In genomic region chr6:144481527-144481926, GRCh38 we compare ENCODE assay signal across 17 cellular contexts.
A peak's percentile ranks its signal among the peaks of the same experiment; 100 is the strongest.
DNase-seq lines count a peak whose midpoint lies in the region; ATAC-seq and TF ChIP-seq lines count a peak whose summit lies in the region.
"Had no signal": no experiment of that assay in that cellular context is flagged by ENCODE, and none has a peak within 500 bp of the region (broad histone marks: within the 10 kb centered on the region; RNA-seq: fewer than 3 reads in every experiment).

No MANE protein-coding gene starts in this region.

- in situ Hi-C loops in GM23248 (cut with MboI), result loop anchor here (10.0 kb wide), 1 partner anchor 377 kb away; no protein-coding TSS in a partner anchor

- no peaks in the 10 kb centered on the region for H4K20me1 ChIP-seq in GM23248 (ENCODE audit: insufficient read depth)

- H3K9ac ChIP-seq in GM23248 (no peak overlapping the region), adipocyte (ENCODE audit: low read length) (no peak overlapping the region)
- H3K9ac ChIP-seq: BLaER1 treated with 17β-estradiol and CSF1 and Interleukin-3, amounts not matched to agents 10 nM and 100 nM had no signal

- CTCF ChIA-PET in CD4-positive, alpha-beta memory T cell (lab: Charles Lee; ENCODE audit: partially characterized antibody), result interaction anchor here (0.7 to 4.3 kb wide), 27 partner anchors 8 to 906 kb away, joined by 3 to 29 read pairs (median 4); no protein-coding TSS in a partner anchor

- no peak for DNase-seq in CD4-positive, alpha-beta memory T cell
- DNase-seq in GM23248 (no peak), adipocyte (ENCODE audit: low read depth) (peak; percentile 63), memory B cell (ENCODE audit: low spot score in 2 of 2) (no peak), MG63 (no peak), type B pancreatic cell (ENCODE audit: extremely low spot score, unreplicated experiment) (no peak)
- DNase-seq: activated gamma-delta T cell, GOT3, NCI-H446 treated with DMSO at 0.1 percent for 48 hours had no signal

- peaks cover 47 to 65% of the 10 kb centered on the region in 2 donors for H3K36me3 Mint-ChIP-seq in CD4-positive, alpha-beta memory T cell
- H3K36me3 Mint-ChIP-seq in memory B cell, result peaks cover 24% of the 10 kb centered on the region
- H3K36me3 Mint-ChIP-seq in type B pancreatic cell, result peaks cover 11% of the 10 kb centered on the region

- H3K4me2 ChIP-seq in GM23248 (ENCODE audit: unreplicated experiment), result no peak overlapping the region
- H3K4me2 ChIP-seq: BLaER1 treated with 17β-estradiol and CSF1 and Interleukin-3, amounts not matched to agents 10 nM and 100 nM had no signal

- H3K9me3 ChIP-seq in CD4-positive, alpha-beta memory T cell (ENCODE audit: control insufficient read depth in 1 of 2, low read length in 2 of 2), result no peaks in the 10 kb centered on the region
- no peaks in the 10 kb centered on the region for H3K9me3 ChIP-seq in GM23248 (ENCODE audit: low read depth)
- no peaks in the 10 kb centered on the region for H3K9me3 ChIP-seq in adipocyte (ENCODE audit: control insufficient read depth, low read length)
- no peaks in the 10 kb centered on the region for H3K9me3 ChIP-seq in MG63
- H3K9me3 ChIP-seq: BLaER1 treated with 17β-estradiol and CSF1 and Interleukin-3, amounts not matched to agents 10 nM and 100 nM; heart right ventricle; SJSA1 had no signal

- ATAC-seq in memory B cell (ENCODE audit: low read depth) (no peak), HG03139 (IDR thresholded peaks at IDR 0.05; ENCODE audit: unreplicated experiment) (no peak), GM21360 (IDR thresholded peaks at IDR 0.05; ENCODE audit: unreplicated experiment) (no peak)

- H3K9me2 ChIP-seq in GM23248 (ENCODE audit: insufficient read depth), result no peaks in the 10 kb centered on the region

- peak overlapping the region in 4 of 7 donors; percentile 18 to 51 (median 21) for H3K27ac Mint-ChIP-seq in CD4-positive, alpha-beta memory T cell
- H3K27ac Mint-ChIP-seq in memory B cell (peak overlapping the region; percentile 20), type B pancreatic cell (no peak overlapping the region)
- H3K27ac Mint-ChIP-seq: activated naive CD8-positive, alpha-beta T cell treated with anti-CD3 and anti-CD28 coated beads, Interleukin-2, amount 50 U/mL, for 24 hours; progenitor cell of endocrine pancreas; stimulated activated memory B cell treated with anti-CD40 and anti-IgM and Interleukin-4, amounts not matched to agents 10 μg/mL and 1 μg/mL and 100 μg/mL, for 72 hours had no signal

- H2AFZ ChIP-seq in GM23248, result no peak overlapping the region

- no peak for TF ChIP-seq CTCF in type B pancreatic cell (conservative IDR thresholded peaks at IDR 0.05)

- H3K79me2 ChIP-seq in GM23248 (ENCODE audit: insufficient read depth), result no peaks in the 10 kb centered on the region

- H3K4me1 ChIP-seq in CD4-positive, alpha-beta memory T cell (ENCODE audit: insufficient read depth, low read length), result no peaks in the 10 kb centered on the region
- peaks cover 13% of the 10 kb centered on the region; the same call in 1 of the 2 replicates for H3K4me1 ChIP-seq in GM23248 (ENCODE audit: insufficient read depth)
- H3K4me1 ChIP-seq in adipocyte (ENCODE audit: control insufficient read depth, insufficient read depth, low read length), result peaks cover 16% of the 10 kb centered on the region
- H3K4me1 ChIP-seq: BLaER1 treated with 17β-estradiol and CSF1 and Interleukin-3, amounts not matched to agents 10 nM and 100 nM had no signal

- peaks cover 36% of the 10 kb centered on the region for H3K36me3 ChIP-seq in CD4-positive, alpha-beta memory T cell (ENCODE audit: insufficient read depth, low read length)
- H3K36me3 ChIP-seq in GM23248 (ENCODE audit: low read depth), result peaks cover 12% of the 10 kb centered on the region; the same call in 1 of the 2 replicates
- peaks cover 42% of the 10 kb centered on the region for H3K36me3 ChIP-seq in adipocyte (ENCODE audit: control insufficient read depth, insufficient read depth, low read length, severe bottlenecking)
- peaks cover 3% of the 10 kb centered on the region; the same call in 1 of the 2 replicates for H3K36me3 ChIP-seq in MG63

- H3K27me3 Mint-ChIP-seq in CD4-positive, alpha-beta memory T cell, result no peaks in the 10 kb centered on the region
- no peaks in the 10 kb centered on the region for H3K27me3 Mint-ChIP-seq in memory B cell
- H3K27me3 Mint-ChIP-seq in type B pancreatic cell, result no peaks in the 10 kb centered on the region
- H3K27me3 Mint-ChIP-seq: activated naive CD8-positive, alpha-beta T cell treated with anti-CD3 and anti-CD28 coated beads, Interleukin-2, amount 50 U/mL, for 24 hours; progenitor cell of endocrine pancreas; stimulated activated memory B cell treated with anti-CD40 and anti-IgM and Interleukin-4, amounts not matched to agents 10 μg/mL and 1 μg/mL and 100 μg/mL, for 72 hours had no signal

- POLR2A ChIA-PET in CD4-positive, alpha-beta memory T cell (lab: Charles Lee; ENCODE audit: partially characterized antibody), result interaction anchor here (1.2 to 1.4 kb wide), 3 partner anchors 130 to 291 kb away, joined by 3 read pairs; no protein-coding TSS in a partner anchor

- peaks cover 15% of the 10 kb centered on the region for H3F3A ChIP-seq in GM23248 (ENCODE audit: insufficient read depth)

- no peak overlapping the region for H3K4me3 Mint-ChIP-seq in CD4-positive, alpha-beta memory T cell
- H3K4me3 Mint-ChIP-seq in memory B cell, result no peak overlapping the region
- H3K4me3 Mint-ChIP-seq in type B pancreatic cell, result no peak overlapping the region
- H3K4me3 Mint-ChIP-seq: activated naive CD8-positive, alpha-beta T cell treated with anti-CD3 and anti-CD28 coated beads, Interleukin-2, amount 50 U/mL, for 24 hours; stimulated activated memory B cell treated with anti-CD40 and anti-IgM and Interleukin-4, amounts not matched to agents 10 μg/mL and 1 μg/mL and 100 μg/mL, for 72 hours had no signal

- H3K4me3 ChIP-seq in CD4-positive, alpha-beta memory T cell (ENCODE audit: low read length in 2 of 2), result no peak overlapping the region
- no peak overlapping the region for H3K4me3 ChIP-seq in GM23248
- H3K4me3 ChIP-seq in adipocyte (ENCODE audit: low read length), result no peak overlapping the region
- no peak overlapping the region for H3K4me3 ChIP-seq in MG63
- H3K4me3 ChIP-seq: BLaER1 treated with 17β-estradiol and CSF1 and Interleukin-3, amounts not matched to agents 10 nM and 100 nM; heart right ventricle; SJSA1 had no signal

- no peaks in the 10 kb centered on the region for H3K9me3 Mint-ChIP-seq in CD4-positive, alpha-beta memory T cell
- no peaks in the 10 kb centered on the region for H3K9me3 Mint-ChIP-seq in memory B cell
- H3K9me3 Mint-ChIP-seq in type B pancreatic cell, result no peaks in the 10 kb centered on the region
- H3K9me3 Mint-ChIP-seq: activated naive CD8-positive, alpha-beta T cell treated with anti-CD3 and anti-CD28 coated beads, Interleukin-2, amount 50 U/mL, for 24 hours; stimulated activated memory B cell treated with anti-CD40 and anti-IgM and Interleukin-4, amounts not matched to agents 10 μg/mL and 1 μg/mL and 100 μg/mL, for 72 hours had no signal

- H3K4me1 Mint-ChIP-seq in CD4-positive, alpha-beta memory T cell, result peaks cover 0 to 12% (median 3%) of the 10 kb centered on the region in 4 donors
- H3K4me1 Mint-ChIP-seq in memory B cell (peaks cover 2% of the 10 kb centered on the region), type B pancreatic cell (ENCODE audit: unreplicated experiment) (no peaks in the 10 kb centered on the region)
- H3K4me1 Mint-ChIP-seq: stimulated activated memory B cell treated with anti-CD40 and anti-IgM and Interleukin-4, amounts not matched to agents 10 μg/mL and 1 μg/mL and 100 μg/mL, for 72 hours had no signal

- intact Hi-C loops in CD4-positive, alpha-beta memory T cell (cut with micrococcal nuclease), result loop anchor here (5.0 kb wide), 2 partner anchors 129 to 149 kb away; no protein-coding TSS in a partner anchor

- H3K27ac ChIP-seq in CD4-positive, alpha-beta memory T cell (ENCODE audit: low read depth, low read length), result no peak overlapping the region
- 0 out of 2 replicates have a peak overlapping the region, but pooled peaks have one; percentile 11 for H3K27ac ChIP-seq in GM23248
- H3K27ac ChIP-seq: BLaER1 treated with 17β-estradiol and CSF1 and Interleukin-3, amounts not matched to agents 10 nM and 100 nM; SJSA1 had no signal

- WGBS in GM23248 (ENCODE audit: low coverage in 1 of 2, low lambda C conversion rate in 2 of 2, missing lambda C conversion rate in 2 of 2), 2 experiments, result 79 to 81% methylated on average over 6 of the region's 6 CpGs

- H3K27me3 ChIP-seq in CD4-positive, alpha-beta memory T cell (ENCODE audit: insufficient read depth, low read length), result no peaks in the 10 kb centered on the region
- no peaks in the 10 kb centered on the region for H3K27me3 ChIP-seq in GM23248 (replicated peaks; ENCODE audit: insufficient read depth)
- H3K27me3 ChIP-seq in adipocyte (replicated peaks; ENCODE audit: control insufficient read depth, insufficient read depth, low read length), result no peaks in the 10 kb centered on the region
- no peaks in the 10 kb centered on the region for H3K27me3 ChIP-seq in MG63
- H3K27me3 ChIP-seq: BLaER1 treated with 17β-estradiol and CSF1 and Interleukin-3, amounts not matched to agents 10 nM and 100 nM; heart right ventricle; SJSA1 had no signal
